In the genomic region with DNA sequence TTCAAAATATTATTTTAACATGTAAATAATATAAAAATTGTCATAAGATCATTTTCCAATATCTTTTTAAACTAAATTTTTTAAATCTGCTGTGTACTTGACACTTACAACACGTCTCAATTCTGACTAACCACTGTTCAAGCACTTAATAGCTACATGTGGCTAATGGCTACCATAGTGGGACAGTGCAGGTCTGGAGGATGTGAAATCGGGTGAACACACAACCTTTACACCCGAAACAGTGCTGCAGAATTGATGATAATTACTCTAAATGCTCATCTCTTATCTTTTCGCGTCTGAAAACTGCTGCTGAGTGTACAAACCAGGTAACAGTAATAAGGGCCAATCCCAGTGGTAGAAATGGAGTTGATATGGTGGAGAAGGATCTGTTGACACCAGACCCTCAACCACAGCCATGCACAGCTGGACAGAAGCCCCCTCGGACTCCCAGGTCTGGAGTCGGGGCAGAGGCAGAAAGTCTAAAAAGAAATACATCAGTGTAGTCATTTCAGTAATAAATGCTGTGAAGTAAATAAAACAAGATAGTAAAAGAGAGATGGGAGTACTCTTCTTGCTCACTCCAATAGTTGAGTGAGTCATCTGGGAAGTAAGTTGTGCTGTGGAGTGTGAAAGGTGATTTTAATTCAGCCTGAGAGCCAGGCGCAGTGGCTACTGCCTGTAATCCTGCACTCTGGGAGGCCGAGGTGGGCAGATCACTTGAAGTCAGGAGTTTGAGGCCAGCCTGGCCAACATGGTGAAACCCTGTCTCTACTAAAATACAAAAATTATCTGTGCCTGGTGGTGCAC, we compare ENCODE assay signal across 8 cellular contexts.
DNase-seq lines count a peak whose midpoint lies in the region; ATAC-seq and TF ChIP-seq lines count a peak whose summit lies in the region.

No MANE protein-coding gene starts in this region.

- no peak overlapping the region for H3K4me3 Mint-ChIP-seq in activated CD4-positive, alpha-beta memory T cell treated with anti-CD3 and anti-CD28 coated beads, Interleukin-2, amount 10 ng/mL, durations not matched to agents 7 days and 5 days
- H3K4me3 Mint-ChIP-seq in activated CD8-positive, alpha-beta T cell treated with anti-CD3 and anti-CD28 coated beads for 36 hours, result no peak overlapping the region

- peaks cover 4% of the 10 kb centered on the region for H3K9me3 Mint-ChIP-seq in activated CD4-positive, alpha-beta memory T cell treated with anti-CD3 and anti-CD28 coated beads, Interleukin-2, amount 10 ng/mL, durations not matched to agents 7 days and 5 days
- H3K9me3 Mint-ChIP-seq in activated CD8-positive, alpha-beta T cell treated with anti-CD3 and anti-CD28 coated beads for 36 hours, result no peaks in the 10 kb centered on the region

- TF ChIP-seq CTCF in retinal pigment epithelial cell (conservative IDR thresholded peaks at IDR 0.05; ENCODE audit: low read depth, low read length), result no peak
- no peak for TF ChIP-seq CTCF in activated CD8-positive, alpha-beta T cell treated with anti-CD3 and anti-CD28 coated beads for 36 hours (IDR thresholded peaks at IDR 0.05)

- no peak overlapping the region for H3K4me3 ChIP-seq in retinal pigment epithelial cell (ENCODE audit: low read length)

- H3K27me3 Mint-ChIP-seq in activated CD4-positive, alpha-beta memory T cell treated with anti-CD3 and anti-CD28 coated beads, Interleukin-2, amount 10 ng/mL, durations not matched to agents 7 days and 5 days, result peaks cover 9% of the 10 kb centered on the region
- no peaks in the 10 kb centered on the region for H3K27me3 Mint-ChIP-seq in activated CD8-positive, alpha-beta T cell treated with anti-CD3 and anti-CD28 coated beads for 36 hours

- H3K4me1 Mint-ChIP-seq in activated CD4-positive, alpha-beta memory T cell treated with anti-CD3 and anti-CD28 coated beads, Interleukin-2, amount 10 ng/mL, durations not matched to agents 7 days and 5 days, result peaks cover 55% of the 10 kb centered on the region
- no peaks in the 10 kb centered on the region for H3K4me1 Mint-ChIP-seq in activated CD8-positive, alpha-beta T cell treated with anti-CD3 and anti-CD28 coated beads for 36 hours (ENCODE audit: low read depth)

- ATAC-seq in GM19023 (IDR thresholded peaks at IDR 0.05; ENCODE audit: unreplicated experiment) (peak; percentile 94), HG02852 (IDR thresholded peaks at IDR 0.05; ENCODE audit: unreplicated experiment) (peak; percentile 94)
- ATAC-seq in activated CD8-positive, alpha-beta T cell treated with anti-CD3 and anti-CD28 coated beads for 36 hours, result no peak

- intact Hi-C loops in activated CD8-positive, alpha-beta T cell treated with anti-CD3 and anti-CD28 coated beads for 36 hours (cut with micrococcal nuclease), result no loop called here

- CTCF ChIA-PET in activated CD4-positive, alpha-beta memory T cell treated with anti-CD3 and anti-CD28 coated beads, Interleukin-2, amount 10 ng/mL, durations not matched to agents 7 days and 5 days (lab: Charles Lee), result no interaction called here
- CTCF ChIA-PET in activated CD8-positive, alpha-beta T cell treated with anti-CD3 and anti-CD28 coated beads for 36 hours (lab: Charles Lee), result no interaction called here

- peak overlapping the region; percentile 56 for H3K27ac Mint-ChIP-seq in activated CD4-positive, alpha-beta memory T cell treated with anti-CD3 and anti-CD28 coated beads, Interleukin-2, amount 10 ng/mL, durations not matched to agents 7 days and 5 days
- no peak overlapping the region for H3K27ac Mint-ChIP-seq in activated CD8-positive, alpha-beta T cell treated with anti-CD3 and anti-CD28 coated beads for 36 hours

- H3K36me3 Mint-ChIP-seq in activated CD4-positive, alpha-beta memory T cell treated with anti-CD3 and anti-CD28 coated beads, Interleukin-2, amount 10 ng/mL, durations not matched to agents 7 days and 5 days (ENCODE audit: low read depth), result peaks cover 19% of the 10 kb centered on the region
- H3K36me3 Mint-ChIP-seq in activated CD8-positive, alpha-beta T cell treated with anti-CD3 and anti-CD28 coated beads for 36 hours (ENCODE audit: low read depth), result no peaks in the 10 kb centered on the region

- POLR2A ChIA-PET in activated CD4-positive, alpha-beta memory T cell treated with anti-CD3 and anti-CD28 coated beads, Interleukin-2, amount 10 ng/mL, durations not matched to agents 7 days and 5 days (lab: Charles Lee), result interaction anchor here (0.7 kb wide), 1 partner anchor 542 kb away, joined by 3 read pairs; no protein-coding TSS in a partner anchor
- POLR2A ChIA-PET in activated CD8-positive, alpha-beta T cell treated with anti-CD3 and anti-CD28 coated beads for 36 hours (lab: Charles Lee), result interaction anchor here (0.7 kb wide), 1 partner anchor 340 kb away, joined by 3 read pairs; no protein-coding TSS in a partner anchor

- no peak for DNase-seq in activated CD4-positive, alpha-beta memory T cell treated with anti-CD3 and anti-CD28 coated beads, Interleukin-2, amount 10 ng/mL, durations not matched to agents 7 days and 5 days
- DNase-seq in retinal pigment epithelial cell (ENCODE audit: low read depth) (peak; percentile 52), hypothalamus (lab: John Stamatoyannopoulos, UW) (no peak), SK-N-DZ (ENCODE audit: low spot score) (no peak), ureter (ENCODE audit: low spot score) (no peak)
- no peak for DNase-seq in activated CD8-positive, alpha-beta T cell treated with anti-CD3 and anti-CD28 coated beads for 36 hours
